9 cellular contexts compared by ENCODE assay signal in the genomic region with DNA sequence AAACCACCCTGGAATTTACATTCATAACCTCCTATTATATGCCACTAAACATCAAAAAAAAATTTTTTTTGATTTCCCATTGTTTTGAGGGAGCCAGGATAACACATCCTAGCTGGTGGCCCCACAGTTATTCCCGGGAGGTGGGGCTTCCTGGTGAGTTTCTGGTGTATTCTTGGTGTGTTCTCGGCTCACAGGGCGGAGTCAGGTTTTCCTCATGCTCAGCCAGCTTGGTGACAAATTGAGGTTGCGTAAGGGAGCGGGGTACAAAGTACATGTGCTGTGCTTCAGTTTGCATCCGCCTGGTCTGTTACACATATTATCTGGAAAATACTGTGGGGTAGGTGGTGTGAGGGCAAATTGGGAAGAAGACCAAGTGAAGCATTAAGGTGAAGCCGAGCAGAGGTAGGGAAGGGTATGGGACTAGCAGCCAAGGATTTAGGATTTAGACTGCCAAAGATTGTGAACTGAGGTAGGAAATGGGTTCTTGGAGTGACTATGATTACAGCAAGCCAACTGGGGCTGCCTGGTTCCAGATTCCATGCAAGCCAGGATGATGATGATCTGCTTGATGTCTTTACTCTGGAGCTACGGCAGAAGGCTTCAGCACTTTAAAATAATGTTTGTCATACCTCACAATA. TPM values are rescaled to one million over a fixed set of nuclear protein-coding genes. Genes with fewer than 3 reads are reported as not detected.
DNase-seq lines count a peak whose midpoint lies in the region; ATAC-seq and FAIRE-seq lines count a peak whose summit lies in the region.
"Had no signal": no experiment of that assay in that cellular context is flagged by ENCODE, and none has a peak within 500 bp of the region (broad histone marks: within the 10 kb centered on the region; RNA-seq: fewer than 3 reads in every experiment).

No MANE protein-coding gene starts in this region.

- H2AK5ac ChIP-seq in trophoblast cell (ENCODE audit: low read length), result no peak overlapping the region

- no peak overlapping the region for H3K23ac ChIP-seq in trophoblast cell (ENCODE audit: low read length)

- no peaks in the 10 kb centered on the region for H3K9me3 ChIP-seq in trophoblast cell (ENCODE audit: insufficient read depth, low read depth, low read length)

- H3K4me1 Mint-ChIP-seq in immature natural killer cell, result peaks cover 11 to 13% of the 10 kb centered on the region in 2 donors

- no peak overlapping the region for H2AFZ ChIP-seq in trophoblast cell (ENCODE audit: insufficient read depth, low read length, poor library complexity)

- ATAC-seq in HG02678 (IDR thresholded peaks at IDR 0.05; ENCODE audit: unreplicated experiment), result no peak

- peak overlapping the region; percentile 57 for H3K27ac ChIP-seq in trophoblast cell (ENCODE audit: low read depth, low read length)

- peak overlapping the region; percentile 62 for H2BK120ac ChIP-seq in trophoblast cell (ENCODE audit: insufficient read depth, low read length, poor library complexity)

- DNase-seq in EH (ENCODE audit: low read depth), result peak; percentile 70
- DNase-seq in RCC 7860 (ENCODE audit: low spot score), result peak; percentile 66
- peak; percentile 52 for DNase-seq in glomerular visceral epithelial cell (ENCODE audit: extremely low spot score)
- peak; percentile 84 to 89 for DNase-seq in trophoblast cell
- DNase-seq in NCI-H1436 treated with DMSO at 0.1 percent for 48 hours (lab: John Stamatoyannopoulos, UW), result no peak
- no peak for DNase-seq in medulla oblongata (ENCODE audit: extremely low spot score)
- no peak for DNase-seq in immature natural killer cell
- DNase-seq: NCI-H1436 had no signal

- H3K4me3 Mint-ChIP-seq in immature natural killer cell, result no peak overlapping the region

- H3K27me3 ChIP-seq in trophoblast cell (ENCODE audit: insufficient read depth, low read length), result no peaks in the 10 kb centered on the region

- no CpG with 5 or more reads among the region's 8 CpGs for WGBS in trophoblast cell (ENCODE audit: extremely low coverage, insufficient coverage, insufficient read length)

- peak overlapping the region; percentile 1 for H2BK5ac ChIP-seq in trophoblast cell (ENCODE audit: low read depth, low read length, poor library complexity)

- peak overlapping the region; percentile 50 for H3K4ac ChIP-seq in trophoblast cell (ENCODE audit: low read depth, low read length)

- no peak overlapping the region for H3K9ac ChIP-seq in trophoblast cell (ENCODE audit: low read length)

- H3K27ac Mint-ChIP-seq in immature natural killer cell, result peak overlapping the region in 1 of 6 donors; percentile 13

- no peak overlapping the region for H3K4me2 ChIP-seq in trophoblast cell (ENCODE audit: low read length)

- H3K36me3 Mint-ChIP-seq in immature natural killer cell, result no peaks in the 10 kb centered on the region

- H3K36me3 ChIP-seq in trophoblast cell (ENCODE audit: control insufficient read depth in 1 of 2, insufficient read depth in 2 of 2, low read length in 2 of 2), result no peaks in the 10 kb centered on the region

- peaks cover 2% of the 10 kb centered on the region for H3K79me2 ChIP-seq in trophoblast cell (ENCODE audit: control insufficient read depth, insufficient read depth, low read length, poor library complexity)

- H4K12ac ChIP-seq in trophoblast cell (ENCODE audit: low read depth, low read length), result no peak overlapping the region

- peaks cover 18% of the 10 kb centered on the region for H3K79me1 ChIP-seq in trophoblast cell (ENCODE audit: low read length)

- no peak overlapping the region for H3K18ac ChIP-seq in trophoblast cell (ENCODE audit: low read length)

- peaks cover 3 to 6% (median 3%) of the 10 kb centered on the region in 3 donors for H3K27me3 Mint-ChIP-seq in immature natural killer cell (ENCODE audit: low read depth in 3 of 3)

- H3K4me1 ChIP-seq in trophoblast cell (ENCODE audit: control insufficient read depth in 1 of 2, insufficient read depth in 2 of 2, low read length in 2 of 2), result peaks cover 14 to 20% of the 10 kb centered on the region in 2 experiments

- peak overlapping the region; percentile 8 for H4K8ac ChIP-seq in trophoblast cell (ENCODE audit: low read depth, low read length)

- H2BK12ac ChIP-seq in trophoblast cell (ENCODE audit: low read length), result peak overlapping the region; percentile 74

- H3K14ac ChIP-seq in trophoblast cell (ENCODE audit: low read length), result peak overlapping the region; percentile 36

- H3K4me3 ChIP-seq in trophoblast cell (ENCODE audit: low read depth, low read length), result no peak overlapping the region

- peak overlapping the region; percentile 67 for H4K91ac ChIP-seq in trophoblast cell (ENCODE audit: low read depth, low read length)

- FAIRE-seq in RCC 7860 (lab: Jason Lieb, UNC), result no peak

- no peaks in the 10 kb centered on the region for H3K9me3 Mint-ChIP-seq in immature natural killer cell

RNA-seq across cellular contexts. Expression of a gene that starts 46.2 kb away (rescaled TPM):
- polyA plus RNA-seq in trophoblast cell (2013), result 10,280 and 10,757 TPM in 2 replicates
- over 10,000 TPM in 1 of 3 donors, 1,000 to 10,000 TPM in 2; 4,920 to 10,209 (median 5,498) TPM for polyA plus RNA-seq in immature natural killer cell

Comparison
In these comparisons a context has a peak if more than half of its experiments do, and no peak if none do; other contexts are left out.
1. DNase-seq: peak in EH (single experiment), RCC 7860 (single experiment), glomerular visceral epithelial cell (single experiment) and trophoblast cell (2 of 2); none in NCI-H1436 treated with DMSO at 0.1 percent for 48 hours (single experiment), medulla oblongata (single experiment) and immature natural killer cell (0 of 3).